Comparison of ENCODE assay signal across 7 cellular contexts in genomic region chr18:34926683-34927082, GRCh38.
"Had no signal": no experiment of that assay in that cellular context is flagged by ENCODE, and none has a peak within 500 bp of the region (broad histone marks: within the 10 kb centered on the region; RNA-seq: fewer than 3 reads in every experiment).

No MANE protein-coding gene starts in this region.

- H2AFZ ChIP-seq: GM23338 had no signal

- ATAC-seq: GM23338 had no signal

- H3K4me3 ChIP-seq: GM23338 had no signal

- DNase-seq: H9, HCEC 1CT, KBM-7 had no signal

- FAIRE-seq: H1, H54, HTR-8/SVneo had no signal

- H3K4me2 ChIP-seq: GM23338 had no signal
